In genomic region chr22:37896939-37897338, GRCh38 we compare ENCODE assay signal across 10 cellular contexts. TPM values are rescaled to one million over a fixed set of nuclear protein-coding genes. Genes with fewer than 3 reads are reported as not detected.
DNase-seq lines count a peak whose midpoint lies in the region; ATAC-seq, FAIRE-seq and TF ChIP-seq lines count a peak whose summit lies in the region.
"Had no signal": no experiment of that assay in that cellular context is flagged by ENCODE, and none has a peak within 500 bp of the region (broad histone marks: within the 10 kb centered on the region; RNA-seq: fewer than 3 reads in every experiment).

No MANE protein-coding gene starts in this region.

- H3K36me3 ChIP-seq in liver (ENCODE audit: control insufficient read depth in 4 of 4, insufficient read depth in 3 of 4, low read depth in 1 of 4, low read length in 3 of 4) (no peaks in the 10 kb centered on the region), A673 (ENCODE audit: insufficient read depth, low read length, poor library complexity, severe bottlenecking) (no peaks in the 10 kb centered on the region)
- H3K36me3 ChIP-seq: brain microvascular endothelial cell had no signal

- H3K27ac ChIP-seq in liver (ENCODE audit: low read depth in 1 of 2, low read length in 2 of 2): peak overlapping the region; percentile 75 to 78
- H3K27ac ChIP-seq in A673 (ENCODE audit: low read depth, low read length, poor library complexity, severe bottlenecking): no peak overlapping the region
- H3K27ac ChIP-seq: brain microvascular endothelial cell had no signal

- no peak for FAIRE-seq in GM12892 (lab: Jason Lieb, UNC)

- CTCF ChIA-PET in A673 (lab: Charles Lee): interaction anchor here (1.1 kb wide), 1 partner anchor 199 kb away, joined by 3 read pairs; no protein-coding TSS in a partner anchor

- peak overlapping the region in 1 of 4 donors; percentile 64 for H3K4me3 Mint-ChIP-seq in IgD-negative memory B cell
- no peak overlapping the region for H3K4me3 Mint-ChIP-seq in stimulated activated memory B cell treated with anti-CD40 and anti-IgM and Interleukin-4, amounts not matched to agents 10 μg/mL and 1 μg/mL and 100 μg/mL, for 72 hours

- H3K4me1 ChIP-seq in liver (ENCODE audit: control insufficient read depth in 4 of 4, insufficient read depth in 4 of 4, low read length in 3 of 4) (peaks cover 2 to 17% (median 10%) of the 10 kb centered on the region in 4 donors), A673 (ENCODE audit: insufficient read depth, low read length, poor library complexity, severe bottlenecking) (no peaks in the 10 kb centered on the region)

- H3K27me3 Mint-ChIP-seq in IgD-negative memory B cell: no peaks in the 10 kb centered on the region
- no peaks in the 10 kb centered on the region for H3K27me3 Mint-ChIP-seq in stimulated activated memory B cell treated with anti-CD40 and anti-IgM and Interleukin-4, amounts not matched to agents 10 μg/mL and 1 μg/mL and 100 μg/mL, for 72 hours

- no peaks in the 10 kb centered on the region for H3K27me3 ChIP-seq in liver (ENCODE audit: control insufficient read depth in 4 of 4, insufficient read depth in 4 of 4, low read length in 3 of 4)
- no peaks in the 10 kb centered on the region for H3K27me3 ChIP-seq in A673 (replicated peaks; ENCODE audit: insufficient read depth, low read depth, low read length, poor library complexity)
- H3K27me3 ChIP-seq: brain microvascular endothelial cell had no signal

- no peaks in the 10 kb centered on the region for H3K9me3 Mint-ChIP-seq in IgD-negative memory B cell
- H3K9me3 Mint-ChIP-seq in activated naive CD4-positive, alpha-beta T cell treated with anti-CD3 and anti-CD28 coated beads, Interleukin-2, amount 50 U/mL, for 72 hours: no peaks in the 10 kb centered on the region
- H3K9me3 Mint-ChIP-seq in stimulated activated memory B cell treated with anti-CD40 and anti-IgM and Interleukin-4, amounts not matched to agents 10 μg/mL and 1 μg/mL and 100 μg/mL, for 72 hours: no peaks in the 10 kb centered on the region

- no peak for ATAC-seq in activated naive CD4-positive, alpha-beta T cell treated with anti-CD3 and anti-CD28 coated beads, Interleukin-2, amount 50 U/mL, for 72 hours
- ATAC-seq in stimulated activated memory B cell treated with anti-CD40 and anti-IgM and Interleukin-4, amounts not matched to agents 10 μg/mL and 1 μg/mL and 100 μg/mL, for 72 hours: no peak
- ATAC-seq in GM18907 (IDR thresholded peaks at IDR 0.05; ENCODE audit: unreplicated experiment): no peak

- H3K27ac Mint-ChIP-seq in IgD-negative memory B cell: peak overlapping the region; percentile 79 to 93 (median 82)
- peak overlapping the region; percentile 88 to 93 for H3K27ac Mint-ChIP-seq in activated naive CD4-positive, alpha-beta T cell treated with anti-CD3 and anti-CD28 coated beads, Interleukin-2, amount 50 U/mL, for 72 hours
- peak overlapping the region; percentile 83 for H3K27ac Mint-ChIP-seq in stimulated activated memory B cell treated with anti-CD40 and anti-IgM and Interleukin-4, amounts not matched to agents 10 μg/mL and 1 μg/mL and 100 μg/mL, for 72 hours

- BruUV-seq in A673 (replicated peaks; lab: Mats Ljungman, UMichigan): no TSS peak

- POLR2A ChIA-PET in A673 (lab: Charles Lee; ENCODE audit: low non-redundant PET): no interaction called here

- H3K4me1 Mint-ChIP-seq in IgD-negative memory B cell: peaks cover 10 to 14% (median 10%) of the 10 kb centered on the region in 3 donors
- H3K4me1 Mint-ChIP-seq in stimulated activated memory B cell treated with anti-CD40 and anti-IgM and Interleukin-4, amounts not matched to agents 10 μg/mL and 1 μg/mL and 100 μg/mL, for 72 hours: peaks cover 11% of the 10 kb centered on the region

- H3K9me3 ChIP-seq in liver (ENCODE audit: control insufficient read depth in 4 of 4, low read length in 3 of 4): no peaks in the 10 kb centered on the region
- H3K9me3 ChIP-seq in A673 (ENCODE audit: low read depth, low read length, poor library complexity, severe bottlenecking): no peaks in the 10 kb centered on the region

- TF ChIP-seq RAD21 in liver (IDR thresholded peaks at IDR 0.05): no peak

- WGBS in liver: 83% methylated on average over 3 of the region's 3 CpGs

- DNase-seq in activated naive CD4-positive, alpha-beta T cell treated with anti-CD3 and anti-CD28 coated beads, Interleukin-2, amount 50 U/mL, for 72 hours (ENCODE audit: low spot score in 2 of 2): no peak
- DNase-seq in A673 (ENCODE audit: low spot score) (no peak), GM12892 (ENCODE audit: insufficient read length) (no peak), NCI-H774 (lab: John Stamatoyannopoulos, UW) (no peak)
- DNase-seq: brain microvascular endothelial cell, NCI-H2107 had no signal

- no peaks in the 10 kb centered on the region for H3K36me3 Mint-ChIP-seq in IgD-negative memory B cell
- H3K36me3 Mint-ChIP-seq in activated naive CD4-positive, alpha-beta T cell treated with anti-CD3 and anti-CD28 coated beads, Interleukin-2, amount 50 U/mL, for 72 hours: peaks cover 0 to 4% of the 10 kb centered on the region in 2 donors
- H3K36me3 Mint-ChIP-seq in stimulated activated memory B cell treated with anti-CD40 and anti-IgM and Interleukin-4, amounts not matched to agents 10 μg/mL and 1 μg/mL and 100 μg/mL, for 72 hours: peaks cover 7% of the 10 kb centered on the region

- H3K9ac ChIP-seq in liver (ENCODE audit: low read depth in 1 of 2, low read length in 2 of 2): no peak overlapping the region

- no peak for TF ChIP-seq POLR2A in GM12892 (IDR thresholded peaks at IDR 0.05; ENCODE audit: low read depth, low read length)

- no peak overlapping the region for H3K4me3 ChIP-seq in liver (ENCODE audit: low read depth in 1 of 3, low read length in 3 of 3)
- no peak overlapping the region for H3K4me3 ChIP-seq in A673 (ENCODE audit: low read depth, low read length, poor library complexity, severe bottlenecking)

- intact Hi-C loops in A673 (cut with micrococcal nuclease; ENCODE audit: unreplicated experiment): no loop called here

- no peak for TF ChIP-seq CTCF in liver (IDR thresholded peaks at IDR 0.05; ENCODE audit: low read depth, low read length, missing input control)
- no peak for TF ChIP-seq CTCF in A673 (conservative IDR thresholded peaks at IDR 0.05; ENCODE audit: low read depth, low read length)

TF ChIP-seq in liver, 16 proteins besides CTCF, POLR2A, EP300 and RAD21 (continues in another document):
- TF ChIP-seq HNF4G (IDR thresholded peaks at IDR 0.05) (no peak), REST (IDR thresholded peaks at IDR 0.05) (no peak)

RNA-seq across cellular contexts. Expression of gene MICALL1, which starts 9.2 kb away (rescaled TPM):
- polyA plus RNA-seq in IgD-negative memory B cell: 4.7 TPM
- total RNA-seq in activated naive CD4-positive, alpha-beta T cell treated with anti-CD3 and anti-CD28 coated beads, Interleukin-2, amount 50 U/mL, for 72 hours: 10 to 100 TPM; 13.9 to 16.5 TPM
- total RNA-seq in liver: 1 to 10 TPM; 2.7 to 9.3 TPM
- polyA plus RNA-seq in liver: 1 to 10 TPM; 2.0 to 5.5 TPM
- 32.4 and 33.0 TPM in 2 replicates for total RNA-seq in A673 (2021)
- polyA plus RNA-seq in GM12892 (2012; ENCODE audit: missing spikeins): 4.0 TPM

RNA-seq across cellular contexts. Expression of gene EIF3L, which starts 47.7 kb away (rescaled TPM):
- polyA plus RNA-seq in IgD-negative memory B cell: 344 TPM
- 1,000 to 10,000 TPM in 1 of 2 donors, 100 to 1,000 TPM in 1; 699 to 1,046 TPM for total RNA-seq in activated naive CD4-positive, alpha-beta T cell treated with anti-CD3 and anti-CD28 coated beads, Interleukin-2, amount 50 U/mL, for 72 hours
- total RNA-seq in liver: 100 to 1,000 TPM; 103 to 217 TPM
- polyA plus RNA-seq in liver: 100 to 1,000 TPM; 104 to 117 TPM
- total RNA-seq in A673 (2021): 492 and 528 TPM in 2 replicates
- polyA plus RNA-seq in GM12892 (2012; ENCODE audit: missing spikeins): 599 TPM

RNA-seq across cellular contexts. Expression of gene ANKRD54, which starts 52.8 kb away (rescaled TPM):
- polyA plus RNA-seq in IgD-negative memory B cell (11.3 TPM), liver (10 to 100 TPM; 10.7 to 11.3 TPM)
- total RNA-seq in activated naive CD4-positive, alpha-beta T cell treated with anti-CD3 and anti-CD28 coated beads, Interleukin-2, amount 50 U/mL, for 72 hours: 10 to 100 TPM; 16.6 to 22.4 TPM
- total RNA-seq in liver (10 to 100 TPM; 13.7 to 25.5 TPM), A673 (2021) (29.5 and 32.9 TPM in 2 replicates)
- polyA plus RNA-seq in GM12892 (2012; ENCODE audit: missing spikeins): 8.7 TPM

RNA-seq across cellular contexts. Expression of gene C22orf23, which starts 56.5 kb away (rescaled TPM):
- polyA plus RNA-seq in IgD-negative memory B cell (not detected), liver (under 1 TPM in 1 of 2 donors, not detected in 1; 0.02 TPM)
- not detected for total RNA-seq in activated naive CD4-positive, alpha-beta T cell treated with anti-CD3 and anti-CD28 coated beads, Interleukin-2, amount 50 U/mL, for 72 hours
- total RNA-seq in liver (not detected), A673 (2021) (0.64 and 0.66 TPM in 2 replicates)
- polyA plus RNA-seq in GM12892 (2012; ENCODE audit: missing spikeins): 0.70 TPM

RNA-seq across cellular contexts. Expression of gene POLR2F, which starts 56.6 kb away (rescaled TPM):
- polyA plus RNA-seq in IgD-negative memory B cell (133 TPM), liver (100 to 1,000 TPM in 1 of 2 donors, 10 to 100 TPM in 1; 84.7 to 152 TPM)
- total RNA-seq in activated naive CD4-positive, alpha-beta T cell treated with anti-CD3 and anti-CD28 coated beads, Interleukin-2, amount 50 U/mL, for 72 hours: 10 to 100 TPM; 55.3 to 70.3 TPM
- total RNA-seq in liver (10 to 100 TPM; 21.4 to 27.9 TPM), A673 (2021) (150 and 162 TPM in 2 replicates)
- 74.4 TPM for polyA plus RNA-seq in GM12892 (2012; ENCODE audit: missing spikeins)
